In the genomic region with DNA sequence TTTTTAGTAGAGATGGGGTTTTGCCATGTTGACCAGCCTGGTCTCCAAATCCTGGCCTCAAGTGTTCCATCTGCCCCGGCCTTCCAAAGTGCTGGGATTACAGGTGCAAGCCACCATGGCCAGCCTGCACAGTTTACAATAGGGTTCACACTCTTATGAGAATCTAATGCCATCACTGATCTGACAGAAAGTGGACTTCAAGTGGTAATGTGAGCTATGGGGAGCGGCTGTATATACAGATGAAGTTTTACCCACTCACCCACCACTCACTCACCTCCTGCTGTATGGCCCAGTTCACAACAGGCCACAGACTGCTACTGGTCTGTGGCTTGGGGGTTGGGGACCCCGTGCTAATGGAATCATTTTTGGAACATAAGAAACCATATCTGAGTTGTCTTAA, we compare ENCODE assay signal across 25 cellular contexts.
"Had no signal": no experiment of that assay in that cellular context is flagged by ENCODE, and none has a peak within 500 bp of the region (broad histone marks: within the 10 kb centered on the region; RNA-seq: fewer than 3 reads in every experiment).

No MANE protein-coding gene starts in this region.

- H3K4me3 Mint-ChIP-seq: dendritic cell treated with granulocyte-macrophage colony-stimulating factor and Interleukin-4, amounts not matched to agents 40 ng/mL and 50 ng/mL, for 4 days; effector memory CD8-positive, alpha-beta T cell; endodermal cell had no signal

- H3K4me1 Mint-ChIP-seq: endodermal cell had no signal

- H3K9me3 ChIP-seq: colonic mucosa, esophagus muscularis mucosa, esophagus squamous epithelium, gastrocnemius medialis, gastroesophageal sphincter, heart left ventricle had no signal

- H3K4me1 ChIP-seq: colonic mucosa, esophagus muscularis mucosa, esophagus squamous epithelium, foreskin keratinocyte, gastrocnemius medialis, gastroesophageal sphincter, heart left ventricle, heart right ventricle had no signal

- H3K4me3 ChIP-seq: colonic mucosa, coronary artery, dorsolateral prefrontal cortex, esophagus muscularis mucosa, esophagus squamous epithelium, gastrocnemius medialis, gastroesophageal sphincter, heart left ventricle, heart right ventricle had no signal

- ATAC-seq: effector memory CD8-positive, alpha-beta T cell; esophagus mucosa; foreskin keratinocyte; gastrocnemius medialis; gastroesophageal sphincter; heart left ventricle; heart right ventricle had no signal

- H3K27ac Mint-ChIP-seq: dendritic cell treated with granulocyte-macrophage colony-stimulating factor and Interleukin-4, amounts not matched to agents 40 ng/mL and 50 ng/mL, for 4 days; effector memory CD8-positive, alpha-beta T cell; endodermal cell had no signal

- H3K9me3 Mint-ChIP-seq: dendritic cell treated with granulocyte-macrophage colony-stimulating factor and Interleukin-4, amounts not matched to agents 40 ng/mL and 50 ng/mL, for 4 days; endodermal cell had no signal

- H3K27ac ChIP-seq: colonic mucosa, coronary artery, dorsolateral prefrontal cortex, epithelial cell of prostate, esophagus muscularis mucosa, esophagus squamous epithelium, foreskin keratinocyte, gastrocnemius medialis, gastroesophageal sphincter, heart left ventricle, heart right ventricle had no signal

- H3K36me3 ChIP-seq: colonic mucosa, esophagus muscularis mucosa, esophagus squamous epithelium, gastrocnemius medialis, gastroesophageal sphincter, heart left ventricle, heart right ventricle had no signal

- H3K27me3 ChIP-seq: colonic mucosa, dorsolateral prefrontal cortex, esophagus muscularis mucosa, esophagus squamous epithelium, foreskin keratinocyte, gastrocnemius medialis, gastroesophageal sphincter, heart left ventricle, heart right ventricle had no signal

- DNase-seq: colonic mucosa; cortex of kidney; dermis blood vessel endothelial cell; dorsolateral prefrontal cortex; effector CD4-positive, alpha-beta T cell; effector CD8-positive, alpha-beta T cell; effector memory CD4-positive, alpha-beta T cell; effector memory CD8-positive, alpha-beta T cell; endodermal cell; erythroblast; esophagus squamous epithelium; foreskin fibroblast; foreskin keratinocyte; foreskin melanocyte; gastrocnemius medialis; glutamatergic neuron; head of caudate nucleus; heart left ventricle; heart right ventricle had no signal

- H3K27me3 Mint-ChIP-seq: dendritic cell treated with granulocyte-macrophage colony-stimulating factor and Interleukin-4, amounts not matched to agents 40 ng/mL and 50 ng/mL, for 4 days had no signal
